Comparison of ENCODE assay signal across 14 cellular contexts in the genomic region with DNA sequence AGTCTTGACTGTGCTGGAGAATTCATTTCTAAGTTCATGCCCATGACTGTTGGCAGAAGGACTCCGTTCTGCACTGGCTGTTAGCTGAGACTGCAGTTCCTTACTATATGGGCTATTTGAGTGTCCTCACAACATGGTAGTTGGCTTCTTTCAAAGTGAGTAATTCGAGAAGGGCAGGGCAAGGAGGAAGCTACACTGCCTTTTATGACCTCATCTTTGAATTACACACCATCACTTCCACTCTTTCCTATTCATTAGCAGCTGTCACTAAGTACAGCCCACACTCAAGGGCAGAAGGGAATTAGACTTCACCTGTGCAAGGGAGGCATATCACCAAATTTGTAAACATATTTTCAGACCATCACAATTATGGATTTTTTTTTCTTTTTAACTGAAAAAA. TPM values are rescaled to one million over a fixed set of nuclear protein-coding genes. Genes with fewer than 3 reads are reported as not detected.
DNase-seq lines count a peak whose midpoint lies in the region; ATAC-seq and TF ChIP-seq lines count a peak whose summit lies in the region.
"Had no signal": no experiment of that assay in that cellular context is flagged by ENCODE, and none has a peak within 500 bp of the region (broad histone marks: within the 10 kb centered on the region; RNA-seq: fewer than 3 reads in every experiment).

No MANE protein-coding gene starts in this region.

- no peak for TF ChIP-seq POLR2A in NB4 (IDR thresholded peaks at IDR 0.05; ENCODE audit: extremely low read depth, insufficient read length)

- H3K4me3 ChIP-seq in NB4 (ENCODE audit: low read depth, low read length) (no peak overlapping the region), left lung (no peak overlapping the region)
- H3K4me3 ChIP-seq: SJCRH30 had no signal

- TF ChIP-seq CTCF in NB4 (IDR thresholded peaks at IDR 0.05; ENCODE audit: low read depth, low read length) (no peak), left lung (IDR thresholded peaks at IDR 0.05) (no peak), Calu3 (IDR thresholded peaks at IDR 0.05; ENCODE audit: unreplicated experiment) (no peak)

- H3K9me3 ChIP-seq in left lung: no peaks in the 10 kb centered on the region
- H3K9me3 ChIP-seq: SJCRH30 had no signal

- peaks cover 0 to 4% of the 10 kb centered on the region in 2 donors for H3K4me1 ChIP-seq in left lung

- BruUV-seq in Calu3 (replicated peaks; lab: Mats Ljungman, UMichigan): no TSS peak

- H3K36me3 ChIP-seq in left lung: no peaks in the 10 kb centered on the region
- H3K36me3 ChIP-seq: SJCRH30 had no signal

- no peaks in the 10 kb centered on the region for H3K9me3 Mint-ChIP-seq in Calu3 (ENCODE audit: low read depth, unreplicated experiment)

- ATAC-seq in left lung (peak; percentile 54), HG02884 (IDR thresholded peaks at IDR 0.05; ENCODE audit: unreplicated experiment) (no peak)
- ATAC-seq: left lobe of liver; stimulated activated naive CD8-positive, alpha-beta T cell treated with anti-CD3 and anti-CD28 coated beads, Interleukin-15, Interleukin-2, amounts not matched to agents 100 U/mL and 50 U/mL, for 24 hours had no signal

- no peak overlapping the region for H3K27ac ChIP-seq in left lung
- H3K27ac ChIP-seq: SJCRH30 had no signal

- peaks cover 7% of the 10 kb centered on the region for H3K4me1 Mint-ChIP-seq in Calu3 (ENCODE audit: low read depth, unreplicated experiment)

- H3K27me3 ChIP-seq in left lung: no peaks in the 10 kb centered on the region
- H3K27me3 ChIP-seq: SJCRH30 had no signal

- DNase-seq in NCI-H1417 (lab: John Stamatoyannopoulos, UW) (peak in 2 of 3 experiments; percentile 39 to 58), NCI-H1417 treated with DMSO at 0.1 percent for 48 hours (lab: John Stamatoyannopoulos, UW) (no peak), NB4 (ENCODE audit: low read depth) (peak; percentile 27), SW480 (ENCODE audit: low spot score) (peak; percentile 54), left lung (no peak), amniotic stem cell (lab: John Stamatoyannopoulos, UW) (no peak), Calu3 (no peak)
- DNase-seq: ACHN; KG1; occipital lobe; stimulated activated naive CD8-positive, alpha-beta T cell treated with anti-CD3 and anti-CD28 coated beads, Interleukin-15, Interleukin-2, amounts not matched to agents 100 U/mL and 50 U/mL, for 24 hours had no signal

- CTCF ChIA-PET in Calu3 (lab: Charles Lee): no interaction called here

- no peak overlapping the region for H3K4me3 Mint-ChIP-seq in Calu3 (ENCODE audit: low read depth, unreplicated experiment)

- no peak overlapping the region for H3K27ac Mint-ChIP-seq in Calu3 (ENCODE audit: unreplicated experiment)

- intact Hi-C loops in left lung (cut with DNase I): no loop called here
- intact Hi-C loops in Calu3 (cut with micrococcal nuclease; ENCODE audit: unreplicated experiment): no loop called here

- no peaks in the 10 kb centered on the region for H3K27me3 Mint-ChIP-seq in Calu3 (ENCODE audit: unreplicated experiment)

- H3K36me3 Mint-ChIP-seq in Calu3 (ENCODE audit: insufficient read depth, unreplicated experiment): no peaks in the 10 kb centered on the region

RNA-seq across cellular contexts. Expression of gene EPAS1, which starts 55.9 kb away (rescaled TPM):
- total RNA-seq in left lung (100 to 1,000 TPM; 590 to 962 TPM), Calu3 (2022) (18.5 and 28.1 TPM in 2 replicates)

Comparison
In these comparisons a context has a peak if more than half of its experiments do, and no peak if none do; other contexts are left out.
1. DNase-seq: peak in NCI-H1417 (2 of 3), NB4 (single experiment) and SW480 (single experiment); none in NCI-H1417 treated with DMSO at 0.1 percent for 48 hours (single experiment), left lung (0 of 2), amniotic stem cell (single experiment) and Calu3 (single experiment).
2. RNA of gene EPAS1, which starts 55.9 kb away (total RNA-seq): 590 to 962 TPM in left lung; 18.5 to 28.1 TPM in Calu3; every median in the first group is over 10 times any median in the second.